ENCODE assay signal across 8 cellular contexts in genomic region chrX:46642145-46642544, GRCh38.
DNase-seq lines count a peak whose midpoint lies in the region; ATAC-seq, FAIRE-seq and TF ChIP-seq lines count a peak whose summit lies in the region.

No MANE protein-coding gene starts in this region.

- DNase-seq in COR-L47 (lab: John Stamatoyannopoulos, UW) = peak; percentile 38
- peak; percentile 33 to 61 for DNase-seq in HAP-1 (ENCODE audit: low spot score in 2 of 2)
- DNase-seq in RWPE2 (ENCODE audit: low spot score) = no peak
- peak; percentile 51 for DNase-seq in fibroblast of villous mesenchyme (ENCODE audit: low read depth)
- DNase-seq in smooth muscle cell (lab: John Stamatoyannopoulos, UW; ENCODE audit: unreplicated experiment) = no peak
- DNase-seq in H54 (ENCODE audit: insufficient read length, low spot score) = no peak

- TF ChIP-seq POLR2A in H54 (IDR thresholded peaks at IDR 0.05; ENCODE audit: low read depth, low read length) = no peak

- no peak overlapping the region for H3K27ac ChIP-seq in RWPE2 (ENCODE audit: poor library complexity, severe bottlenecking)
- H3K27ac ChIP-seq in smooth muscle cell (ENCODE audit: low read depth) = no peak overlapping the region

- H4K20me1 ChIP-seq in smooth muscle cell (ENCODE audit: low read depth) = no peaks in the 10 kb centered on the region

- no peak overlapping the region for H3K9ac ChIP-seq in smooth muscle cell (ENCODE audit: low read depth)

- 60% methylated on average over 4 of the region's 4 CpGs for WGBS in smooth muscle cell (ENCODE audit: low lambda C conversion rate)

- H3K4me2 ChIP-seq in smooth muscle cell = no peak overlapping the region

- no peak overlapping the region for H3K4me3 ChIP-seq in HAP-1
- no peak overlapping the region for H3K4me3 ChIP-seq in RWPE2 (ENCODE audit: severe bottlenecking)
- no peak overlapping the region for H3K4me3 ChIP-seq in fibroblast of villous mesenchyme (ENCODE audit: low read depth, low read length)
- H3K4me3 ChIP-seq in smooth muscle cell = no peak overlapping the region

- H3K27me3 ChIP-seq in HAP-1 (ENCODE audit: low read depth) (no peaks in the 10 kb centered on the region), RWPE2 (ENCODE audit: insufficient read depth, poor library complexity, severe bottlenecking) (no peaks in the 10 kb centered on the region), smooth muscle cell (ENCODE audit: low read depth) (no peaks in the 10 kb centered on the region)

- peak; percentile 45 for TF ChIP-seq CTCF in RWPE2 (IDR thresholded peaks at IDR 0.05; ENCODE audit: poor library complexity, severe bottlenecking)
- peak; percentile 47 for TF ChIP-seq CTCF in fibroblast of villous mesenchyme (IDR thresholded peaks at IDR 0.05; ENCODE audit: insufficient read depth, low read depth, low read length)
- peak; percentile 40 for TF ChIP-seq CTCF in smooth muscle cell (IDR thresholded peaks at IDR 0.05; ENCODE audit: borderline replicate concordance, insufficient read depth, poor library complexity, severe bottlenecking)

- no peaks in the 10 kb centered on the region for H3F3A ChIP-seq in smooth muscle cell (ENCODE audit: low read depth)

- peak; percentile 44; the same call in 1 of the 3 replicates for ATAC-seq in RWPE2 (ENCODE audit: low read depth)
- ATAC-seq in GM18861 (IDR thresholded peaks at IDR 0.05; ENCODE audit: unreplicated experiment) = no peak
- no peak for ATAC-seq in HG03520 (IDR thresholded peaks at IDR 0.05; ENCODE audit: unreplicated experiment)

- H3K9me3 ChIP-seq in HAP-1 (no peaks in the 10 kb centered on the region), RWPE2 (ENCODE audit: severe bottlenecking) (no peaks in the 10 kb centered on the region), smooth muscle cell (replicated peaks; ENCODE audit: low read depth) (no peaks in the 10 kb centered on the region)

- H3K4me1 ChIP-seq in HAP-1 = peaks cover 19% of the 10 kb centered on the region
- H3K4me1 ChIP-seq in RWPE2 (ENCODE audit: insufficient read depth, poor library complexity, severe bottlenecking) = peaks cover 9% of the 10 kb centered on the region
- no peaks in the 10 kb centered on the region for H3K4me1 ChIP-seq in smooth muscle cell (ENCODE audit: low read depth)

- no peak for FAIRE-seq in H54 (lab: Jason Lieb, UNC)

- H2AFZ ChIP-seq in smooth muscle cell (ENCODE audit: low read depth) = no peak overlapping the region

- in situ Hi-C loops in HAP-1 (cut with MboI; ENCODE audit: low sequenced_read_pairs) = no loop called here

- no peaks in the 10 kb centered on the region for H3K79me2 ChIP-seq in smooth muscle cell (ENCODE audit: low read depth)

- H3K36me3 ChIP-seq in HAP-1 (replicated peaks) = peaks cover 5% of the 10 kb centered on the region; the same call in 1 of the 2 replicates
- H3K36me3 ChIP-seq in RWPE2 (ENCODE audit: low read depth) = 0 out of 2 replicates have a peak, but pooled peaks cover 3% of the 10 kb centered on the region
- no peaks in the 10 kb centered on the region for H3K36me3 ChIP-seq in smooth muscle cell (ENCODE audit: low read depth)

Comparison
In these comparisons a context has a peak if more than half of its experiments do, and no peak if none do; other contexts are left out.
1. DNase-seq: peak in COR-L47 (single experiment), HAP-1 (2 of 2) and fibroblast of villous mesenchyme (single experiment); none in RWPE2 (single experiment), smooth muscle cell (single experiment) and H54 (single experiment).
2. Peak in every context shown above with its lines, with median percentiles within 50 percentile points of each other: CTCF ChIP-seq.